In genomic region chr17:72634621-72635020, GRCh38 we compare ENCODE assay signal across 16 cellular contexts.
DNase-seq lines count a peak whose midpoint lies in the region; ATAC-seq and TF ChIP-seq lines count a peak whose summit lies in the region.
"Had no signal": no experiment of that assay in that cellular context is flagged by ENCODE, and none has a peak within 500 bp of the region (broad histone marks: within the 10 kb centered on the region; RNA-seq: fewer than 3 reads in every experiment).

No MANE protein-coding gene starts in this region.

- CTCF ChIA-PET in naive thymus-derived CD4-positive, alpha-beta T cell (lab: Charles Lee), result no interaction called here
- CTCF ChIA-PET in A673 (lab: Charles Lee), result no interaction called here

- DNase-seq in NCI-H345 (lab: John Stamatoyannopoulos, UW) (peak; percentile 47), NCI-H345 treated with DMSO at 0.1 percent for 48 hours (lab: John Stamatoyannopoulos, UW; ENCODE audit: unreplicated experiment) (no peak), HT-29 (ENCODE audit: low spot score) (peak; percentile 67), tibial nerve (ENCODE audit: low spot score in 2 of 2) (no peak), A673 (ENCODE audit: low spot score) (no peak), HuH-7.5 (ENCODE audit: low spot score) (no peak)
- peak in 2 of 9 donors; percentile 5 to 14 for DNase-seq in naive thymus-derived CD4-positive, alpha-beta T cell
- DNase-seq: heart right ventricle; left cardiac atrium; NCI-H1048; retina; stimulated activated CD4-positive, alpha-beta T cell treated with anti-CD3 and anti-CD28 coated beads, Interleukin-4, amount 100 ng/mL, for 4 hours; stimulated activated naive B cell treated with anti-CD40 and anti-IgM and Interleukin-4, amounts not matched to agents 10 μg/mL and 1 μg/mL and 100 μg/mL, for 72 hours had no signal

- no peaks in the 10 kb centered on the region for H3K9me3 ChIP-seq in naive thymus-derived CD4-positive, alpha-beta T cell (ENCODE audit: control insufficient read depth in 2 of 3, low read length in 3 of 3)
- H3K9me3 ChIP-seq in tibial nerve, result peaks cover 0 to 2% (median 0%) of the 10 kb centered on the region in 4 donors
- no peaks in the 10 kb centered on the region for H3K9me3 ChIP-seq in A673 (ENCODE audit: low read depth, low read length, poor library complexity, severe bottlenecking)

- POLR2A ChIA-PET in naive thymus-derived CD4-positive, alpha-beta T cell (lab: Charles Lee), result no interaction called here
- POLR2A ChIA-PET in A673 (lab: Charles Lee; ENCODE audit: low non-redundant PET), result no interaction called here

- WGBS in tibial nerve, 2 donors, result 74 to 75% methylated on average over 7 of the region's 7 CpGs

- no peaks in the 10 kb centered on the region for H3K36me3 ChIP-seq in naive thymus-derived CD4-positive, alpha-beta T cell (ENCODE audit: control insufficient read depth in 2 of 3, insufficient read depth in 3 of 3, low read length in 3 of 3)
- no peaks in the 10 kb centered on the region for H3K36me3 ChIP-seq in tibial nerve
- no peaks in the 10 kb centered on the region for H3K36me3 ChIP-seq in A673 (ENCODE audit: insufficient read depth, low read length, poor library complexity, severe bottlenecking)
- H3K36me3 ChIP-seq: heart right ventricle had no signal

- peaks cover 0 to 3% (median 0%) of the 10 kb centered on the region in 11 donors for H3K9me3 Mint-ChIP-seq in naive thymus-derived CD4-positive, alpha-beta T cell
- H3K9me3 Mint-ChIP-seq: natural killer cell treated with Interleukin-12 subunit alpha and Interleukin-12 subunit beta and Interleukin-15 and Interleukin-18, amount 100 ng/mL, for 72 hours; stimulated activated naive B cell treated with anti-CD40 and anti-IgM and Interleukin-4, amounts not matched to agents 10 μg/mL and 1 μg/mL and 100 μg/mL, for 72 hours had no signal

- no peak for TF ChIP-seq CTCF in VCaP (conservative IDR thresholded peaks at IDR 0.05)
- TF ChIP-seq CTCF in tibial nerve (IDR thresholded peaks at IDR 0.05), result no peak
- no peak for TF ChIP-seq CTCF in A673 (conservative IDR thresholded peaks at IDR 0.05; ENCODE audit: low read depth, low read length)

- H3K27ac Mint-ChIP-seq in naive thymus-derived CD4-positive, alpha-beta T cell, result peak overlapping the region; percentile 13 to 82 (median 59)
- H3K27ac Mint-ChIP-seq: natural killer cell treated with Interleukin-12 subunit alpha and Interleukin-12 subunit beta and Interleukin-15 and Interleukin-18, amount 100 ng/mL, for 72 hours; stimulated activated naive B cell treated with anti-CD40 and anti-IgM and Interleukin-4, amounts not matched to agents 10 μg/mL and 1 μg/mL and 100 μg/mL, for 72 hours had no signal

- intact Hi-C loops in naive thymus-derived CD4-positive, alpha-beta T cell (cut with micrococcal nuclease), result no loop called here
- intact Hi-C loops in A673 (cut with micrococcal nuclease; ENCODE audit: unreplicated experiment), result no loop called here

- no peaks in the 10 kb centered on the region for H3K36me3 Mint-ChIP-seq in naive thymus-derived CD4-positive, alpha-beta T cell
- H3K36me3 Mint-ChIP-seq: natural killer cell treated with Interleukin-12 subunit alpha and Interleukin-12 subunit beta and Interleukin-15 and Interleukin-18, amount 100 ng/mL, for 72 hours had no signal

- ATAC-seq in naive thymus-derived CD4-positive, alpha-beta T cell, result no peak
- ATAC-seq: heart right ventricle; left cardiac atrium; natural killer cell treated with Interleukin-12 subunit alpha and Interleukin-12 subunit beta and Interleukin-15 and Interleukin-18, amount 100 ng/mL, for 72 hours; Right ventricle myocardium inferior; stimulated activated naive B cell treated with anti-CD40 and anti-IgM and Interleukin-4, amounts not matched to agents 10 μg/mL and 1 μg/mL and 100 μg/mL, for 72 hours had no signal

- peak overlapping the region in 9 of 10 donors; percentile 10 to 63 (median 58) for H3K4me3 Mint-ChIP-seq in naive thymus-derived CD4-positive, alpha-beta T cell
- H3K4me3 Mint-ChIP-seq: natural killer cell treated with Interleukin-12 subunit alpha and Interleukin-12 subunit beta and Interleukin-15 and Interleukin-18, amount 100 ng/mL, for 72 hours; stimulated activated naive B cell treated with anti-CD40 and anti-IgM and Interleukin-4, amounts not matched to agents 10 μg/mL and 1 μg/mL and 100 μg/mL, for 72 hours had no signal

- peaks cover 0 to 21% (median 16%) of the 10 kb centered on the region in 7 donors for H3K4me1 Mint-ChIP-seq in naive thymus-derived CD4-positive, alpha-beta T cell
- H3K4me1 Mint-ChIP-seq: stimulated activated naive B cell treated with anti-CD40 and anti-IgM and Interleukin-4, amounts not matched to agents 10 μg/mL and 1 μg/mL and 100 μg/mL, for 72 hours had no signal

- H3K27ac ChIP-seq in VCaP (peak overlapping the region; percentile 81), tibial nerve (no peak overlapping the region), A673 (ENCODE audit: low read depth, low read length, poor library complexity, severe bottlenecking) (no peak overlapping the region)
- peak overlapping the region; percentile 14 for H3K27ac ChIP-seq in naive thymus-derived CD4-positive, alpha-beta T cell (ENCODE audit: low read depth, low read length)
- H3K27ac ChIP-seq: heart right ventricle had no signal

- no peak for TF ChIP-seq EP300 in tibial nerve (IDR thresholded peaks at IDR 0.05)

- H3K4me1 ChIP-seq in naive thymus-derived CD4-positive, alpha-beta T cell (ENCODE audit: control insufficient read depth in 2 of 2, insufficient read depth in 2 of 2, low read length in 2 of 2), result peaks cover 0 to 11% of the 10 kb centered on the region in 2 donors
- H3K4me1 ChIP-seq in tibial nerve, result no peaks in the 10 kb centered on the region
- no peaks in the 10 kb centered on the region for H3K4me1 ChIP-seq in A673 (ENCODE audit: insufficient read depth, low read length, poor library complexity, severe bottlenecking)

- H3K27me3 Mint-ChIP-seq in naive thymus-derived CD4-positive, alpha-beta T cell, result peaks cover 0 to 7% (median 0%) of the 10 kb centered on the region in 5 donors

- no peaks in the 10 kb centered on the region for H3K27me3 ChIP-seq in naive thymus-derived CD4-positive, alpha-beta T cell (ENCODE audit: control insufficient read depth in 2 of 2, insufficient read depth in 2 of 2, low read length in 2 of 2)
- H3K27me3 ChIP-seq in tibial nerve, result no peaks in the 10 kb centered on the region
- H3K27me3 ChIP-seq in A673 (replicated peaks; ENCODE audit: insufficient read depth, low read depth, low read length, poor library complexity), result no peaks in the 10 kb centered on the region

- BruUV-seq in A673 (replicated peaks; lab: Mats Ljungman, UMichigan), result no TSS peak

- TF ChIP-seq POLR2A in tibial nerve (IDR thresholded peaks at IDR 0.05), result no peak

- no peak overlapping the region for H3K4me3 ChIP-seq in naive thymus-derived CD4-positive, alpha-beta T cell (ENCODE audit: low read length)
- H3K4me3 ChIP-seq in tibial nerve, result no peak overlapping the region
- no peak overlapping the region for H3K4me3 ChIP-seq in A673 (ENCODE audit: low read depth, low read length, poor library complexity, severe bottlenecking)
- H3K4me3 ChIP-seq: heart right ventricle had no signal

Comparison
In these comparisons a context has a peak if more than half of its experiments do, and no peak if none do; other contexts are left out.
1. DNase-seq: peak in NCI-H345 (single experiment) and HT-29 (single experiment); none in NCI-H345 treated with DMSO at 0.1 percent for 48 hours (single experiment), tibial nerve (0 of 2), A673 (single experiment) and HuH-7.5 (single experiment).
2. H3K27ac ChIP-seq: peak in VCaP (single experiment) and naive thymus-derived CD4-positive, alpha-beta T cell (single experiment); none in tibial nerve (0 of 4) and A673 (single experiment).